ENCODE assay signal across 7 cellular contexts in genomic region chr3:72470899-72471298, GRCh38.
"Had no signal": no experiment of that assay in that cellular context is flagged by ENCODE, and none has a peak within 500 bp of the region (broad histone marks: within the 10 kb centered on the region; RNA-seq: fewer than 3 reads in every experiment).

No MANE protein-coding gene starts in this region.

- H3K4me3 Mint-ChIP-seq: IgD-negative memory B cell had no signal

- DNase-seq: IMR-90, KBM-7, KG1 had no signal

- H3K9me3 Mint-ChIP-seq: IgD-negative memory B cell had no signal

- FAIRE-seq: HTR-8/SVneo, K562 had no signal

- H3K27ac ChIP-seq: HL-60 had no signal

- H3K4me3 ChIP-seq: K562 had no signal

- ATAC-seq: K562 had no signal

- H3K27ac Mint-ChIP-seq: IgD-negative memory B cell had no signal
